ENCODE assay signal across 7 cellular contexts in the genomic region with DNA sequence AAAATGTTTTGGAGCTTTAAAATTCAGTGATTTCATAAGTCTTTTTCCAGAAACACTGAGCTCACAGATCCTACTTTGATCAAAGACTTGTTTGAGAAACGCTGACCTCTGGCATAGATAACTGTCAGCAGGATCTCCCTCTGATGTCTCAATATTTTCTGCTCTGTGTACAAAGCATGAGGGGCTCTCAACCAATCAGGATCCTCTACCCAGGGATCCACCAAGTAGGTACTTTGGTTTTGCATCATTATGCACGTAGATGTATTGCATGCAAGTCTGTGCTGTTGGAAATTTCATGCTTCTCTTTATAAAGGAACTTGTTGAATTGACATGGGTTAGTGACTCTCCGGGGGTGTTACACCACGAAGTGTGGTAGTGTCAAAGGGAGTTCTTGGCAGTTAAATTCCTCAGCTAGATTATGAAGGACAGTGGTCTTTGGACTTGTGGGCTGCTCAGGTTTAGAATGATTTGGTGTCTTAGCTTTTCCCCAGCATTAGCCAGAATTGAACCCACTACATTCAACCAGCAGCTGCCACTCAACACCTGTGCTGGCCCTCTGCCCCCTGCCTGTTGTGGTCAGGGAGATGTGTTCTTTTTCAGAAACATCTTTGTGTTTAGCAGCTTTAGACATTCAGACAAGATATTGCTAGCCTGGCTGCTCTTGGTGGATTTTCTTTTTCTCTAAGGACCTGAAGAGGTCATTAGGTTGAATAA. TPM values are rescaled to one million over a fixed set of nuclear protein-coding genes. Genes with fewer than 3 reads are reported as not detected.
DNase-seq lines count a peak whose midpoint lies in the region; ATAC-seq and TF ChIP-seq lines count a peak whose summit lies in the region.

No MANE protein-coding gene starts in this region.

- POLR2A ChIA-PET in activated CD4-positive, alpha-beta memory T cell treated with anti-CD3 and anti-CD28 coated beads, Interleukin-2, amount 10 ng/mL, durations not matched to agents 7 days and 5 days (lab: Charles Lee): interaction anchor here (1.5 to 5.3 kb wide), 3 partner anchors 9 to 151 kb away, joined by 3 to 39 read pairs (median 11); a partner anchor contains a TSS

- peak overlapping the region; percentile 77 for H3K4me2 ChIP-seq in KMS-11

- no peaks in the 10 kb centered on the region for H3K27me3 ChIP-seq in KMS-11 (ENCODE audit: insufficient read depth, low read depth)

- H3K27me3 Mint-ChIP-seq in activated CD4-positive, alpha-beta memory T cell treated with anti-CD3 and anti-CD28 coated beads, Interleukin-2, amount 10 ng/mL, durations not matched to agents 7 days and 5 days: no peaks in the 10 kb centered on the region
- peaks cover 4 to 5% of the 10 kb centered on the region in 2 donors for H3K27me3 Mint-ChIP-seq in stimulated activated naive B cell treated with anti-CD40 and anti-IgM and Interleukin-4, amounts not matched to agents 10 μg/mL and 1 μg/mL and 100 μg/mL, for 72 hours

- peak overlapping the region; percentile 85 for H2AFZ ChIP-seq in KMS-11 (ENCODE audit: low read depth)

- no peak for TF ChIP-seq CTCF in KMS-11 (conservative IDR thresholded peaks at IDR 0.05; ENCODE audit: low read depth, low read length)

- no peaks in the 10 kb centered on the region for H4K20me1 ChIP-seq in KMS-11 (ENCODE audit: insufficient read depth)

- peaks cover 18% of the 10 kb centered on the region for H3K4me1 ChIP-seq in KMS-11 (ENCODE audit: low read depth, poor library complexity, severe bottlenecking)

- DNase-seq in activated CD4-positive, alpha-beta memory T cell treated with anti-CD3 and anti-CD28 coated beads, Interleukin-2, amount 10 ng/mL, durations not matched to agents 7 days and 5 days: no peak
- DNase-seq in iris pigment epithelial cell (ENCODE audit: low read depth): peak; percentile 69
- DNase-seq in stimulated activated naive B cell treated with anti-CD40 and anti-IgM and Interleukin-4, amounts not matched to agents 10 μg/mL and 1 μg/mL and 100 μg/mL, for 72 hours: no peak

- ATAC-seq in stimulated activated naive B cell treated with anti-CD40 and anti-IgM and Interleukin-4, amounts not matched to agents 10 μg/mL and 1 μg/mL and 100 μg/mL, for 72 hours (replicated peaks): peak; percentile 22 to 29
- ATAC-seq in HG03196 (IDR thresholded peaks at IDR 0.05; ENCODE audit: unreplicated experiment): no peak
- no peak for ATAC-seq in HG03342 (IDR thresholded peaks at IDR 0.05; ENCODE audit: unreplicated experiment)
- ATAC-seq in GM21390 (IDR thresholded peaks at IDR 0.05; ENCODE audit: unreplicated experiment): no peak

- peak overlapping the region; percentile 40 for H3K27ac Mint-ChIP-seq in activated CD4-positive, alpha-beta memory T cell treated with anti-CD3 and anti-CD28 coated beads, Interleukin-2, amount 10 ng/mL, durations not matched to agents 7 days and 5 days
- peak overlapping the region; percentile 59 for H3K27ac Mint-ChIP-seq in stimulated activated naive B cell treated with anti-CD40 and anti-IgM and Interleukin-4, amounts not matched to agents 10 μg/mL and 1 μg/mL and 100 μg/mL, for 72 hours

- no peaks in the 10 kb centered on the region for H3K79me2 ChIP-seq in KMS-11 (ENCODE audit: insufficient read depth, low read depth)

- no peak overlapping the region for H3K4me3 Mint-ChIP-seq in activated CD4-positive, alpha-beta memory T cell treated with anti-CD3 and anti-CD28 coated beads, Interleukin-2, amount 10 ng/mL, durations not matched to agents 7 days and 5 days
- H3K4me3 Mint-ChIP-seq in stimulated activated naive B cell treated with anti-CD40 and anti-IgM and Interleukin-4, amounts not matched to agents 10 μg/mL and 1 μg/mL and 100 μg/mL, for 72 hours: peak overlapping the region; percentile 8 to 41

- peaks cover 45% of the 10 kb centered on the region for H3K4me1 Mint-ChIP-seq in activated CD4-positive, alpha-beta memory T cell treated with anti-CD3 and anti-CD28 coated beads, Interleukin-2, amount 10 ng/mL, durations not matched to agents 7 days and 5 days
- peaks cover 33 to 51% of the 10 kb centered on the region in 2 donors for H3K4me1 Mint-ChIP-seq in stimulated activated naive B cell treated with anti-CD40 and anti-IgM and Interleukin-4, amounts not matched to agents 10 μg/mL and 1 μg/mL and 100 μg/mL, for 72 hours

- no peak overlapping the region for H3K9ac ChIP-seq in KMS-11

- no peaks in the 10 kb centered on the region for H3K36me3 Mint-ChIP-seq in activated CD4-positive, alpha-beta memory T cell treated with anti-CD3 and anti-CD28 coated beads, Interleukin-2, amount 10 ng/mL, durations not matched to agents 7 days and 5 days (ENCODE audit: low read depth)
- H3K36me3 Mint-ChIP-seq in stimulated activated naive B cell treated with anti-CD40 and anti-IgM and Interleukin-4, amounts not matched to agents 10 μg/mL and 1 μg/mL and 100 μg/mL, for 72 hours: no peaks in the 10 kb centered on the region

- CTCF ChIA-PET in activated CD4-positive, alpha-beta memory T cell treated with anti-CD3 and anti-CD28 coated beads, Interleukin-2, amount 10 ng/mL, durations not matched to agents 7 days and 5 days (lab: Charles Lee): interaction anchor here (0.6 to 8.8 kb wide), 8 partner anchors 9 to 349 kb away, joined by 3 to 178 read pairs (median 4); a partner anchor contains a TSS

- H3K36me3 ChIP-seq in KMS-11 (ENCODE audit: insufficient read depth): no peaks in the 10 kb centered on the region

- H3K27ac ChIP-seq in KMS-11: no peak overlapping the region

- H3K4me3 ChIP-seq in KMS-11 (IDR thresholded peaks at IDR 0.05; ENCODE audit: insufficient read depth, low read depth, low read length): no peak overlapping the region

- H3K9me3 Mint-ChIP-seq in activated CD4-positive, alpha-beta memory T cell treated with anti-CD3 and anti-CD28 coated beads, Interleukin-2, amount 10 ng/mL, durations not matched to agents 7 days and 5 days: no peaks in the 10 kb centered on the region
- H3K9me3 Mint-ChIP-seq in stimulated activated naive B cell treated with anti-CD40 and anti-IgM and Interleukin-4, amounts not matched to agents 10 μg/mL and 1 μg/mL and 100 μg/mL, for 72 hours: no peaks in the 10 kb centered on the region

RNA-seq across cellular contexts. Expression of a gene that starts 1.7 kb away (rescaled TPM):
- 1 to 10 TPM; 5.6 to 7.4 TPM for total RNA-seq in activated CD4-positive, alpha-beta memory T cell treated with anti-CD3 and anti-CD28 coated beads, Interleukin-2, amount 10 ng/mL, durations not matched to agents 7 days and 5 days

RNA-seq across cellular contexts. Expression of a gene that starts 16.8 kb away (rescaled TPM):
- total RNA-seq in activated CD4-positive, alpha-beta memory T cell treated with anti-CD3 and anti-CD28 coated beads, Interleukin-2, amount 10 ng/mL, durations not matched to agents 7 days and 5 days: not detected

RNA-seq across cellular contexts. Expression of a gene that starts 23.0 kb away (rescaled TPM):
- not detected for total RNA-seq in activated CD4-positive, alpha-beta memory T cell treated with anti-CD3 and anti-CD28 coated beads, Interleukin-2, amount 10 ng/mL, durations not matched to agents 7 days and 5 days

RNA-seq across cellular contexts. Expression of a gene that starts 23.9 kb away (rescaled TPM):
- total RNA-seq in activated CD4-positive, alpha-beta memory T cell treated with anti-CD3 and anti-CD28 coated beads, Interleukin-2, amount 10 ng/mL, durations not matched to agents 7 days and 5 days: not detected

RNA-seq across cellular contexts. Expression of a gene that starts 56.1 kb away (rescaled TPM):
- total RNA-seq in activated CD4-positive, alpha-beta memory T cell treated with anti-CD3 and anti-CD28 coated beads, Interleukin-2, amount 10 ng/mL, durations not matched to agents 7 days and 5 days: 10 to 100 TPM; 19.0 to 19.4 TPM

Comparison
In these comparisons a context has a peak if more than half of its experiments do, and no peak if none do; other contexts are left out.
1. ATAC-seq: peak in stimulated activated naive B cell treated with anti-CD40 and anti-IgM and Interleukin-4, amounts not matched to agents 10 μg/mL and 1 μg/mL and 100 μg/mL, for 72 hours (2 of 2); none in HG03196 (single experiment), HG03342 (single experiment) and GM21390 (single experiment).